Comparison of ENCODE assay signal across 1 cellular context in the genomic region with DNA sequence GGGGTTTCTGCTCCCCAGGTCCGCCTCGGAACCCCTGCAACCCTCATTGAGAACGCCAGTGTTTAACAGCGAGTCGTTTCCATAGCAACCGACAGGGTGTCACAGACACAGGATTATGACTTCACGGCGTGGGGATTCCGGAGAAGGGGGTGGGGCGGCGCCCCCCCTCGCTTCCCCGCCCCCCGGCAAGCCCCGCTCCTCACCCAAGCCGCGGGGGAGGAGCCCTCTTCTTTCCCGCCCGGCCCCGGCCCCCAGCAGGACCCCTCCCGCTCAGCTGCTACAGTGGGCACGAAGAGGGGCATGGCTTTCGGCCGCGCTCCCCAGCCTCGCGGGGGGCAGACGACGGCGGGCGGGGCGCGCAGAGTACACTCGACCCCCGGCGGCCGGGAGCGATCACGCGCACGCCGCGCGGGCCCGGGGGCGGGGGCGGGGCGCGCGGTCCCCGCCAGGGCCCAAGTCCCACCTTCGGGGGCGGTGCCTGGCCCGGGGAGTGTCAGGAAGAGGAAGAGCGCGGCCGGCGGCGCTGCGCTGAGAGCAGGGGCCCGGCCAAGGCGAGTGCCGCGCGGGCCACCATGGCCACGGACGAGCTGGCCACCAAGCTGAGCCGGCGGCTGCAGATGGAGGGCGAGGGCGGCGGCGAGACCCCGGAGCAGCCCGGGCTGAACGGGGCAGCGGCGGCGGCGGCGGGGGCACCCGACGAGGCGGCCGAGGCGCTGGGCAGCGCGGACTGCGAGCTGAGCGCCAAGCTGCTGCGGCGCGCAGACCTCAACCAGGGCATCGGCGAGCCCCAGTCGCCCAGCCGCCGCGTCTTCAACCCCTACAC.
TF ChIP-seq lines count a peak whose summit lies in the region.

Gene EFHD2 (plus strand): TSS at position 489 of the 823 bp plus-strand sequence. CDS start 84 bp downstream, at position 573.

TF ChIP-seq in H1, 55 proteins besides CTCF, POLR2A, EP300 and RAD21 (continued from another document):
- TF ChIP-seq CHD7 (IDR thresholded peaks at IDR 0.05; ENCODE audit: insufficient replicate concordance, low read length): no peak
